Comparison of ENCODE assay signal across 7 cellular contexts in the genomic region with DNA sequence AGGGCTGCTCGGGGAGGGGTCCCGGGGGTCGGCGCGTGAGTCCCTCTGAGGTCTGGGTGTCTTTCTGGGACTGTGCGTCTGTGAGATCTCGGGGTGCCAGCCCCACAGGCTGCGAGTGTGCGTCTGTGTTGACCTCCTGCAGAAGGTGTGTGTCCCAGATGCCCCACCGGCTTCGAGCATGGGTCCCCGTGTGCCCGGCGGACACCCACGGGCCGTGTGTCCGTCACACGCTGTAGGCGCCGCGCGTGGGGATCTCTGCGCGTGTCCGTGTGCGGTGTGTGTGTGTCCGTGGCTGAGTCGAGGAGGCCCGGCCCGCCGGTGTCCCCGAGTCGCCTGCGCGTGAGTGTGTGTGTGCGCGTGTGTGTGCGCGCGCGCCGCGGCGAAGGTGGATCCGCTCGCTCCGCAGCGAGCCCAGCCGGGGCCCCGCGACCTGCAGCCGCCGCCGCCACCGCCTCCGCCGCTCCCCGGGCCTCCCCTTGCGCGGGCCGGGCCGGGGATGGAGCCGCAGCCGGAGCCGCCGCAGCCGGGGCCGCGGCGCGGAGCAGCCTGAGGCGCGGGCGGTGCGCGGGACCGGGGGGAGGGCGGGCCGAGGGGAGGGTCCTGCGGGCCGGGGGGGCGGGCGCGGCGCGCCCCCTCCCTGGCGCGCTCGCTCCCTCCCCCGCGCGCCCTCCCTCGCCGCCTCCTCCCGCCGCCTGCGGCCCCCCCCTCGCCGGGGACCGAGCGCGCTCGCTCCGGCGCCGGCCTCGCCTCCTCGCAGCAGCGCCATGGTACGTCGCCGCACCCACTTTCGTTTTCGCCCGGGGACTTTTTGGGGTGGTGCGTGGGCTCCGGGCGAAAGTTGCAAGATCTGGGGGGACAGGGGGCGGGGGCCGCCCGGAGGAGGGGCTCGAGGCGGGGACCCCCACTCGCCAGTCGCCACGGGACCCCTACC. TPM values are rescaled to one million over a fixed set of nuclear protein-coding genes. Genes with fewer than 3 reads are reported as not detected.
DNase-seq lines count a peak whose midpoint lies in the region; ATAC-seq and TF ChIP-seq lines count a peak whose summit lies in the region.

No MANE protein-coding gene starts in this region.

- peak; percentile 52 for ATAC-seq in GM18498 (IDR thresholded peaks at IDR 0.05; ENCODE audit: unreplicated experiment)
- ATAC-seq in activated CD8-positive, alpha-beta T cell treated with anti-CD3 and anti-CD28 coated beads for 36 hours: peak; percentile 25
- ATAC-seq in effector memory CD8-positive, alpha-beta T cell (replicated peaks): peak; percentile 53
- ATAC-seq in stimulated activated naive B cell treated with anti-CD40 and anti-IgM and Interleukin-4, amounts not matched to agents 10 μg/mL and 1 μg/mL and 100 μg/mL, for 72 hours (replicated peaks): peak; percentile 44 to 49

- peak; percentile 69 for DNase-seq in Karpas-422
- DNase-seq in activated CD8-positive, alpha-beta T cell treated with anti-CD3 and anti-CD28 coated beads for 36 hours: peak; percentile 65
- peak; percentile 59 to 69 (median 67) for DNase-seq in effector memory CD8-positive, alpha-beta T cell
- DNase-seq in stimulated activated naive B cell treated with anti-CD40 and anti-IgM and Interleukin-4, amounts not matched to agents 10 μg/mL and 1 μg/mL and 100 μg/mL, for 72 hours: peak; percentile 40
- DNase-seq in SHP77 treated with DMSO at 0.1 percent for 48 hours (lab: John Stamatoyannopoulos, UW): no peak

- H3K27me3 Mint-ChIP-seq in activated CD8-positive, alpha-beta T cell treated with anti-CD3 and anti-CD28 coated beads for 36 hours: peaks cover 1% of the 10 kb centered on the region
- no peaks in the 10 kb centered on the region for H3K27me3 Mint-ChIP-seq in effector memory CD8-positive, alpha-beta T cell
- H3K27me3 Mint-ChIP-seq in stimulated activated naive B cell treated with anti-CD40 and anti-IgM and Interleukin-4, amounts not matched to agents 10 μg/mL and 1 μg/mL and 100 μg/mL, for 72 hours: peaks cover 3 to 11% of the 10 kb centered on the region in 2 donors

- H3K4me2 ChIP-seq in Karpas-422 (ENCODE audit: low read depth, low read length, poor library complexity, severe bottlenecking): peak overlapping the region; percentile 73

- H3K9me3 ChIP-seq in Karpas-422 (ENCODE audit: low read length) (no peaks in the 10 kb centered on the region), mucosa of rectum (ENCODE audit: control insufficient read depth in 2 of 2, low read length in 2 of 2) (no peaks in the 10 kb centered on the region)

- no peak for TF ChIP-seq CTCF in activated CD8-positive, alpha-beta T cell treated with anti-CD3 and anti-CD28 coated beads for 36 hours (IDR thresholded peaks at IDR 0.05)

- H3K9ac ChIP-seq in Karpas-422 (ENCODE audit: low read length): peak overlapping the region; percentile 85
- peak overlapping the region; percentile 63 to 83 for H3K9ac ChIP-seq in mucosa of rectum (ENCODE audit: low read depth in 1 of 2, low read length in 2 of 2)

- H3K27ac ChIP-seq in Karpas-422 (ENCODE audit: low read length): no peak overlapping the region
- peak overlapping the region; percentile 86 to 91 for H3K27ac ChIP-seq in mucosa of rectum (ENCODE audit: low read depth in 2 of 2, low read length in 2 of 2)

- peak overlapping the region; percentile 75; the same call in 1 of the 2 replicates for H2AFZ ChIP-seq in Karpas-422 (ENCODE audit: low read length)

- no peaks in the 10 kb centered on the region for H3K9me3 Mint-ChIP-seq in activated CD8-positive, alpha-beta T cell treated with anti-CD3 and anti-CD28 coated beads for 36 hours
- H3K9me3 Mint-ChIP-seq in effector memory CD8-positive, alpha-beta T cell: no peaks in the 10 kb centered on the region
- H3K9me3 Mint-ChIP-seq in stimulated activated naive B cell treated with anti-CD40 and anti-IgM and Interleukin-4, amounts not matched to agents 10 μg/mL and 1 μg/mL and 100 μg/mL, for 72 hours: no peaks in the 10 kb centered on the region

- H3K4me1 ChIP-seq in Karpas-422 (ENCODE audit: low read length): peaks cover 14% of the 10 kb centered on the region
- H3K4me1 ChIP-seq in mucosa of rectum (ENCODE audit: control insufficient read depth in 2 of 2, insufficient read depth in 2 of 2, low read length in 2 of 2): peaks cover 11 to 19% of the 10 kb centered on the region in 2 donors

- H3K9me2 ChIP-seq in Karpas-422 (replicated peaks; ENCODE audit: insufficient read depth, low read length): no peaks in the 10 kb centered on the region

- POLR2A ChIA-PET in activated CD8-positive, alpha-beta T cell treated with anti-CD3 and anti-CD28 coated beads for 36 hours (lab: Charles Lee): no interaction called here

- H3K27me3 ChIP-seq in Karpas-422 (ENCODE audit: low read length): no peaks in the 10 kb centered on the region
- H3K27me3 ChIP-seq in mucosa of rectum (ENCODE audit: control insufficient read depth in 2 of 2, insufficient read depth in 2 of 2, low read length in 2 of 2): no peaks in the 10 kb centered on the region

- peaks cover 31% of the 10 kb centered on the region for H3K4me1 Mint-ChIP-seq in activated CD8-positive, alpha-beta T cell treated with anti-CD3 and anti-CD28 coated beads for 36 hours (ENCODE audit: low read depth)
- H3K4me1 Mint-ChIP-seq in effector memory CD8-positive, alpha-beta T cell (ENCODE audit: low read depth in 2 of 2): peaks cover 26 to 33% of the 10 kb centered on the region in 2 donors
- peaks cover 32 to 42% of the 10 kb centered on the region in 2 donors for H3K4me1 Mint-ChIP-seq in stimulated activated naive B cell treated with anti-CD40 and anti-IgM and Interleukin-4, amounts not matched to agents 10 μg/mL and 1 μg/mL and 100 μg/mL, for 72 hours

- intact Hi-C loops in activated CD8-positive, alpha-beta T cell treated with anti-CD3 and anti-CD28 coated beads for 36 hours (cut with micrococcal nuclease): no loop called here

- H3K4me3 ChIP-seq in Karpas-422 (ENCODE audit: low read length) (peak overlapping the region; percentile 78), mucosa of rectum (ENCODE audit: low read length in 2 of 2) (peak overlapping the region; percentile 73 to 81)

- no peaks in the 10 kb centered on the region for H3K79me2 ChIP-seq in Karpas-422 (ENCODE audit: low read length)

- peak overlapping the region; percentile 80 for H3K27ac Mint-ChIP-seq in activated CD8-positive, alpha-beta T cell treated with anti-CD3 and anti-CD28 coated beads for 36 hours
- H3K27ac Mint-ChIP-seq in effector memory CD8-positive, alpha-beta T cell: peak overlapping the region; percentile 93
- H3K27ac Mint-ChIP-seq in stimulated activated naive B cell treated with anti-CD40 and anti-IgM and Interleukin-4, amounts not matched to agents 10 μg/mL and 1 μg/mL and 100 μg/mL, for 72 hours: peak overlapping the region; percentile 92

- H4K20me1 ChIP-seq in Karpas-422 (ENCODE audit: insufficient read depth, low read depth, low read length): peaks cover 9% of the 10 kb centered on the region; the same call in 1 of the 2 replicates

- H3K4me3 Mint-ChIP-seq in activated CD8-positive, alpha-beta T cell treated with anti-CD3 and anti-CD28 coated beads for 36 hours: peak overlapping the region; percentile 77
- peak overlapping the region; percentile 94 for H3K4me3 Mint-ChIP-seq in effector memory CD8-positive, alpha-beta T cell
- peak overlapping the region; percentile 88 to 92 for H3K4me3 Mint-ChIP-seq in stimulated activated naive B cell treated with anti-CD40 and anti-IgM and Interleukin-4, amounts not matched to agents 10 μg/mL and 1 μg/mL and 100 μg/mL, for 72 hours

- H3K36me3 ChIP-seq in Karpas-422 (ENCODE audit: insufficient read depth, low read length) (no peaks in the 10 kb centered on the region), mucosa of rectum (ENCODE audit: control insufficient read depth in 2 of 2, insufficient read depth in 2 of 2, low read length in 2 of 2) (no peaks in the 10 kb centered on the region)

- no peaks in the 10 kb centered on the region for H3K36me3 Mint-ChIP-seq in activated CD8-positive, alpha-beta T cell treated with anti-CD3 and anti-CD28 coated beads for 36 hours (ENCODE audit: low read depth)
- H3K36me3 Mint-ChIP-seq in effector memory CD8-positive, alpha-beta T cell (ENCODE audit: insufficient read depth): peaks cover 26% of the 10 kb centered on the region
- H3K36me3 Mint-ChIP-seq in stimulated activated naive B cell treated with anti-CD40 and anti-IgM and Interleukin-4, amounts not matched to agents 10 μg/mL and 1 μg/mL and 100 μg/mL, for 72 hours: peaks cover 3 to 4% of the 10 kb centered on the region in 2 donors

- CTCF ChIA-PET in activated CD8-positive, alpha-beta T cell treated with anti-CD3 and anti-CD28 coated beads for 36 hours (lab: Charles Lee): no interaction called here

RNA-seq across cellular contexts. Expression of a gene that starts 7.2 kb away (rescaled TPM):
- 0.82 and 4.4 TPM in 2 replicates for total RNA-seq in Karpas-422 (2014; rRNA removed; shearing (Covaris generic); ENCODE audit: low replicate concordance)
- 10 to 100 TPM; 19.0 to 20.8 TPM for total RNA-seq in activated CD8-positive, alpha-beta T cell treated with anti-CD3 and anti-CD28 coated beads for 36 hours
